ENCODE assay signal across 18 cellular contexts in the genomic region with DNA sequence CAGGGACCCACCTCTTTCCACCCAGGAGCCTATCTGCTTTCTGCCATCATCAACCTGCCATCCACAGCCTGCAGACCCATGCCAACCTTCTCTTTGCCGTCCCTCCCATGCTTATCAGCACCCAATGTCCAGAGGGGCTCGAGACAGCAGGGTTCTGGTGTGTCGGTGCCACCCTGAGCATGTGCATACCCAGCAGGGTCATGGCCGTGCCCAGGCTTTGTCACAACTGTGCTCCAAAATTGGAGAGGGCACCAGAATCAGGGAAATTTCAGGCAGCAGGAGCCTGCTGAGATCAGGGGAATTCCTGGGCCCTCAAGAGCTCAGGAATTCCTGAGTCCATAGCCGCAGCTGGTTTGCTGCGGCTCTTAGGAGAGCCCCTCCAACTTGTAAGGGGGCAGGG.
DNase-seq lines count a peak whose midpoint lies in the region; ATAC-seq and TF ChIP-seq lines count a peak whose summit lies in the region.
"Had no signal": no experiment of that assay in that cellular context is flagged by ENCODE, and none has a peak within 500 bp of the region (broad histone marks: within the 10 kb centered on the region; RNA-seq: fewer than 3 reads in every experiment).

No MANE protein-coding gene starts in this region.

- peak; percentile 6 for ATAC-seq in stimulated activated effector memory CD8-positive, alpha-beta T cell treated with anti-CD3 and anti-CD28 coated beads, Interleukin-12 subunit alpha, Interleukin-12 subunit beta, amount 100 ng/mL, for 72 hours
- ATAC-seq in upper lobe of left lung (ENCODE audit: low FRiP score in 2 of 2) = no peak
- ATAC-seq: CD8-positive, alpha-beta T cell had no signal

- no peak overlapping the region for H4K91ac ChIP-seq in neuronal stem cell (ENCODE audit: low read depth, low read length, poor library complexity)

- TF ChIP-seq EP300 in upper lobe of left lung (IDR thresholded peaks at IDR 0.05) = no peak

- H3K79me1 ChIP-seq in neuronal stem cell (ENCODE audit: low read depth, low read length) = no peaks in the 10 kb centered on the region

- peak overlapping the region; percentile 62 for H3K4me3 Mint-ChIP-seq in endothelial cell (ENCODE audit: unreplicated experiment)
- H3K4me3 Mint-ChIP-seq in stimulated activated effector memory CD8-positive, alpha-beta T cell treated with anti-CD3 and anti-CD28 coated beads, Interleukin-12 subunit alpha, Interleukin-12 subunit beta, amount 100 ng/mL, for 72 hours = no peak overlapping the region
- H3K4me3 Mint-ChIP-seq: CD14-positive monocyte; CD4-positive, CD25-positive, alpha-beta regulatory T cell; CD8-positive, alpha-beta T cell had no signal

- no peak overlapping the region for H2BK5ac ChIP-seq in neuronal stem cell (ENCODE audit: low read length)

- H3K4me3 ChIP-seq in neuronal stem cell (ENCODE audit: low read length in 2 of 2) (no peak overlapping the region), upper lobe of left lung (no peak overlapping the region)
- H3K4me3 ChIP-seq: BLaER1 had no signal

- H4K8ac ChIP-seq in neuronal stem cell (ENCODE audit: low read depth, low read length) = no peak overlapping the region

- H3K27ac Mint-ChIP-seq in endothelial cell (ENCODE audit: unreplicated experiment) = no peak overlapping the region
- H3K27ac Mint-ChIP-seq in stimulated activated effector memory CD8-positive, alpha-beta T cell treated with anti-CD3 and anti-CD28 coated beads, Interleukin-12 subunit alpha, Interleukin-12 subunit beta, amount 100 ng/mL, for 72 hours = no peak overlapping the region
- H3K27ac Mint-ChIP-seq: CD14-positive monocyte; CD4-positive, CD25-positive, alpha-beta regulatory T cell; CD8-positive, alpha-beta T cell had no signal

- no peak overlapping the region for H2AK5ac ChIP-seq in neuronal stem cell (ENCODE audit: low read depth, low read length)

- H2AFZ ChIP-seq in neuronal stem cell (ENCODE audit: low read length) = no peak overlapping the region

- no peak overlapping the region for H3K27ac ChIP-seq in neuronal stem cell (replicated peaks; ENCODE audit: low read length)
- no peak overlapping the region for H3K27ac ChIP-seq in upper lobe of left lung
- H3K27ac ChIP-seq: BLaER1 had no signal

- H3K4me2 ChIP-seq in neuronal stem cell (ENCODE audit: insufficient read depth, low read length, poor library complexity, severe bottlenecking) = no peak overlapping the region
- H3K4me2 ChIP-seq: BLaER1 had no signal

- H3K14ac ChIP-seq in neuronal stem cell (ENCODE audit: low read length) = peak overlapping the region; percentile 95

- DNase-seq in endothelial cell (ENCODE audit: low spot score) (no peak), neuronal stem cell (ENCODE audit: low spot score) (no peak), SHP77 (lab: John Stamatoyannopoulos, UW) (no peak), upper lobe of left lung (no peak), GM19238 (ENCODE audit: insufficient read length, low spot score) (no peak)
- DNase-seq in stimulated activated effector memory CD8-positive, alpha-beta T cell treated with anti-CD3 and anti-CD28 coated beads, Interleukin-12 subunit alpha, Interleukin-12 subunit beta, amount 100 ng/mL, for 72 hours (ENCODE audit: low spot score in 2 of 2) = no peak
- DNase-seq: 8988T; ACHN; BE2C; C1 segment of cervical spinal cord; Caco-2; Calu3; CD4-positive, CD25-positive, alpha-beta regulatory T cell; CD8-positive, alpha-beta T cell; DMS79 treated with DMSO at 0.1 percent for 48 hours; GF-D8 had no signal

- H3K9ac ChIP-seq in neuronal stem cell (ENCODE audit: low read depth, low read length, poor library complexity) = no peak overlapping the region
- H3K9ac ChIP-seq: BLaER1 had no signal

- no peaks in the 10 kb centered on the region for H3K4me1 Mint-ChIP-seq in endothelial cell (ENCODE audit: unreplicated experiment)
- H3K4me1 Mint-ChIP-seq in stimulated activated effector memory CD8-positive, alpha-beta T cell treated with anti-CD3 and anti-CD28 coated beads, Interleukin-12 subunit alpha, Interleukin-12 subunit beta, amount 100 ng/mL, for 72 hours = no peaks in the 10 kb centered on the region
- H3K4me1 Mint-ChIP-seq: CD14-positive monocyte; CD4-positive, CD25-positive, alpha-beta regulatory T cell had no signal

- no CpG with 5 or more reads among the region's 6 CpGs for WGBS in neuronal stem cell (ENCODE audit: extremely low coverage in 2 of 2, insufficient read length in 2 of 2, insufficient replicate concordance in 1 of 2), 2 donors
- 81 to 96% methylated on average over 3 to 6 of the region's 6 CpGs for WGBS in upper lobe of left lung, 2 donors

- peaks cover 0 to 3% of the 10 kb centered on the region in 2 donors for H3K9me3 ChIP-seq in neuronal stem cell (replicated peaks in 1 of 2; ENCODE audit: control insufficient read depth in 2 of 2, insufficient read depth in 1 of 2, low read depth in 1 of 2, low read length in 2 of 2)
- H3K9me3 ChIP-seq in upper lobe of left lung = peaks cover 0 to 19% (median 5%) of the 10 kb centered on the region in 4 donors
- H3K9me3 ChIP-seq: BE2C, Caco-2 had no signal

- no peaks in the 10 kb centered on the region for H3K27me3 Mint-ChIP-seq in endothelial cell (ENCODE audit: unreplicated experiment)
- H3K27me3 Mint-ChIP-seq: CD4-positive, CD25-positive, alpha-beta regulatory T cell had no signal

- H2BK12ac ChIP-seq in neuronal stem cell (ENCODE audit: low read length) = no peak overlapping the region

- no peak overlapping the region for H2BK120ac ChIP-seq in neuronal stem cell (ENCODE audit: low read depth, low read length)

- H3K9me3 Mint-ChIP-seq in endothelial cell (ENCODE audit: unreplicated experiment) = no peaks in the 10 kb centered on the region
- peaks cover 3% of the 10 kb centered on the region for H3K9me3 Mint-ChIP-seq in stimulated activated effector memory CD8-positive, alpha-beta T cell treated with anti-CD3 and anti-CD28 coated beads, Interleukin-12 subunit alpha, Interleukin-12 subunit beta, amount 100 ng/mL, for 72 hours

- no peak overlapping the region for H3K23ac ChIP-seq in neuronal stem cell (ENCODE audit: low read depth, low read length, poor library complexity)

- no peak overlapping the region for H3K4ac ChIP-seq in neuronal stem cell (ENCODE audit: low read length)

- no peak for TF ChIP-seq POLR2A in upper lobe of left lung (IDR thresholded peaks at IDR 0.05)

- H3K4me1 ChIP-seq in neuronal stem cell (ENCODE audit: control insufficient read depth in 2 of 2, insufficient read depth in 1 of 2, low read depth in 1 of 2, low read length in 2 of 2) = no peaks in the 10 kb centered on the region
- no peaks in the 10 kb centered on the region for H3K4me1 ChIP-seq in upper lobe of left lung
- H3K4me1 ChIP-seq: BE2C, BLaER1, Caco-2 had no signal

- H3K36me3 Mint-ChIP-seq in endothelial cell (ENCODE audit: low read depth, unreplicated experiment) = no peaks in the 10 kb centered on the region
- H3K36me3 Mint-ChIP-seq in stimulated activated effector memory CD8-positive, alpha-beta T cell treated with anti-CD3 and anti-CD28 coated beads, Interleukin-12 subunit alpha, Interleukin-12 subunit beta, amount 100 ng/mL, for 72 hours = no peaks in the 10 kb centered on the region
- H3K36me3 Mint-ChIP-seq: CD14-positive monocyte; CD4-positive, CD25-positive, alpha-beta regulatory T cell; CD8-positive, alpha-beta T cell had no signal

- H3K27me3 ChIP-seq in neuronal stem cell (ENCODE audit: control insufficient read depth in 3 of 3, insufficient read depth in 3 of 3, low read depth in 1 of 3, low read length in 3 of 3) (no peaks in the 10 kb centered on the region), upper lobe of left lung (no peaks in the 10 kb centered on the region)
- H3K27me3 ChIP-seq: BE2C, BLaER1 had no signal

- H3K36me3 ChIP-seq in neuronal stem cell (replicated peaks in 1 of 2; ENCODE audit: control insufficient read depth in 2 of 2, insufficient read depth in 2 of 2, low read length in 2 of 2) (no peaks in the 10 kb centered on the region), upper lobe of left lung (no peaks in the 10 kb centered on the region)
- H3K36me3 ChIP-seq: BE2C, BLaER1 had no signal

- TF ChIP-seq CTCF in endothelial cell (IDR thresholded peaks at IDR 0.05; ENCODE audit: unreplicated experiment) (no peak), upper lobe of left lung (IDR thresholded peaks at IDR 0.05) (no peak)

- no peak overlapping the region for H2BK15ac ChIP-seq in neuronal stem cell (ENCODE audit: low read length)

- no peak overlapping the region for H3K18ac ChIP-seq in neuronal stem cell (ENCODE audit: low read length)
